ENCODE assay signal across 1 cellular context in the genomic region with DNA sequence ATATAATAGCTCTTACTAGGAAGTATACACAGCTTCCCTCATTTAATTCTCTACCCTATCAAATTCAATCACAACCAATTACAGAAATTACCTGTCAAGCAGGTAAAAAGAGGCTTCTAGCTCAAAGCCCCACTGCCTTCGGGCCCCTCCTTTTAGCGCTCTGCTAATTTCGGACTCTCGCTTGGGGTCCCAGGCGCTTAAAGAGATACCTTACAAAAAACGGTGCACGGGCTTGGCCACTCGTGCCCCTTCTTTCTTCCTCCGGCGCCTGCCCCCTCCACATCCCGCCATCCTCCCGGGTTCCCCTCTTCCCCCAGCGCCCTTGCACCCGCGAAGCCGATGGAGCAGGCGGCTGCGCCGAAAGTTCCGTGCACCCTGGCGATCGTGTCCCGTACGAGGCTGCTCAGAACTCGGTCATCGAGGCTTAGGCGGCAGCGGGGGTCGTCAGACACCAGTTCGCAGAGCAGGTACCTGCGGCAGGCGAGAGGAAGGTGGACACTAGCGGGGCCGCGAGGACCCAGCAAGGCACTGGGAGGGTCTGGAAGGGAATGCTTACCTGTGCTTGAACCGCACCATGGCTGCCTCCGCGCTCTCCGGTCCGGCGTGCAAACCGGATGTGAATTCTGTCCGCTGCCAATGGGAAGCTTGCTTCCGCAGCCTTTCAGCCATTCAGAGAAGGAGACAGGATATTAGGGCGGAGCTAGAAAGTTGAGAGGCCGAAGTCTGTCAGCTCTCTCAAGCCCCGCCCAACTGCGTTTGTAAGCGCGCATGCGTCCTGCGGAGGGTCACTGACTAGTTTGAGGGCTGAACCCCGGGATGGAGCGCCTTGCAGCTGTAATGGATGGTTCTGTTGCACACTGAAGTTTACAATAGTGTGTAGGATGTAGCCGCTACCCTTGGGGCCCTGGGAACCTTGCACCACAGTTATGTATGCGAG.
TF ChIP-seq lines count a peak whose summit lies in the region.

A gene with protein sequence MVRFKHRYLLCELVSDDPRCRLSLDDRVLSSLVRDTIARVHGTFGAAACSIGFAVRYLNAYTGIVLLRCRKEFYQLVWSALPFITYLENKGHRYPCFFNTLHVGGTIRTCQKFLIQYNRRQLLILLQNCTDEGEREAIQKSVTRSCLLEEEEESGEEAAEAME (minus strand): TSS at position 616 of the 937 bp plus-strand sequence. CDS start 40 bp downstream, at position 576.

TF ChIP-seq in K562, 482 proteins besides CTCF, POLR2A, EP300 and RAD21 (continued from another document and continues in another):
- peak; percentile 87 for TF ChIP-seq RBM22 (IDR thresholded peaks at IDR 0.05; ENCODE audit: low read depth, low read length, poor library complexity, severe bottlenecking)
- TF ChIP-seq FOXP4 (CRISPR knock-in tag; IDR thresholded peaks at IDR 0.05; ENCODE audit: borderline replicate concordance) = no peak
- no peak; the same call in 1 of the 2 replicates for TF ChIP-seq ELF4 (CRISPR knock-in tag; IDR thresholded peaks at IDR 0.05)
- peak; percentile 52 for TF ChIP-seq HNRNPLL (IDR thresholded peaks at IDR 0.05; ENCODE audit: low read depth, low read length, poor library complexity, severe bottlenecking)
- TF ChIP-seq, protein P1, sequence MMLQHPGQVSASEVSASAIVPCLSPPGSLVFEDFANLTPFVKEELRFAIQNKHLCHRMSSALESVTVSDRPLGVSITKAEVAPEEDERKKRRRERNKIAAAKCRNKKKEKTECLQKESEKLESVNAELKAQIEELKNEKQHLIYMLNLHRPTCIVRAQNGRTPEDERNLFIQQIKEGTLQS (IDR thresholded peaks at IDR 0.05) = no peak
- TF ChIP-seq, protein P1 (CRISPR knock-in tag; conservative IDR thresholded peaks at IDR 0.05) = no peak
- TF ChIP-seq POLR2H (tag; IDR thresholded peaks at IDR 0.05; ENCODE audit: low read depth) = no peak; the same call in 1 of the 2 replicates
- no peak for TF ChIP-seq SNAPC5 (CRISPR knock-in tag; IDR thresholded peaks at IDR 0.05)
- TF ChIP-seq ELF1 (tag; IDR thresholded peaks at IDR 0.05) = peak; percentile 78
- 0 out of 2 replicates have a peak, but pooled peaks have one; percentile 64 for TF ChIP-seq RB1 (IDR thresholded peaks at IDR 0.05; ENCODE audit: low read depth)
- TF ChIP-seq, protein P2, sequence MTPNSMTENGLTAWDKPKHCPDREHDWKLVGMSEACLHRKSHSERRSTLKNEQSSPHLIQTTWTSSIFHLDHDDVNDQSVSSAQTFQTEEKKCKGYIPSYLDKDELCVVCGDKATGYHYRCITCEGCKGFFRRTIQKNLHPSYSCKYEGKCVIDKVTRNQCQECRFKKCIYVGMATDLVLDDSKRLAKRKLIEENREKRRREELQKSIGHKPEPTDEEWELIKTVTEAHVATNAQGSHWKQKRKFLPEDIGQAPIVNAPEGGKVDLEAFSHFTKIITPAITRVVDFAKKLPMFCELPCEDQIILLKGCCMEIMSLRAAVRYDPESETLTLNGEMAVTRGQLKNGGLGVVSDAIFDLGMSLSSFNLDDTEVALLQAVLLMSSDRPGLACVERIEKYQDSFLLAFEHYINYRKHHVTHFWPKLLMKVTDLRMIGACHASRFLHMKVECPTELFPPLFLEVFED (CRISPR knock-in tag; conservative IDR thresholded peaks at IDR 0.05) = no peak
- TF ChIP-seq POLR2AphosphoS2 (IDR thresholded peaks at IDR 0.05; ENCODE audit: low read length) = peak; percentile 82
- TF ChIP-seq, protein P3, sequence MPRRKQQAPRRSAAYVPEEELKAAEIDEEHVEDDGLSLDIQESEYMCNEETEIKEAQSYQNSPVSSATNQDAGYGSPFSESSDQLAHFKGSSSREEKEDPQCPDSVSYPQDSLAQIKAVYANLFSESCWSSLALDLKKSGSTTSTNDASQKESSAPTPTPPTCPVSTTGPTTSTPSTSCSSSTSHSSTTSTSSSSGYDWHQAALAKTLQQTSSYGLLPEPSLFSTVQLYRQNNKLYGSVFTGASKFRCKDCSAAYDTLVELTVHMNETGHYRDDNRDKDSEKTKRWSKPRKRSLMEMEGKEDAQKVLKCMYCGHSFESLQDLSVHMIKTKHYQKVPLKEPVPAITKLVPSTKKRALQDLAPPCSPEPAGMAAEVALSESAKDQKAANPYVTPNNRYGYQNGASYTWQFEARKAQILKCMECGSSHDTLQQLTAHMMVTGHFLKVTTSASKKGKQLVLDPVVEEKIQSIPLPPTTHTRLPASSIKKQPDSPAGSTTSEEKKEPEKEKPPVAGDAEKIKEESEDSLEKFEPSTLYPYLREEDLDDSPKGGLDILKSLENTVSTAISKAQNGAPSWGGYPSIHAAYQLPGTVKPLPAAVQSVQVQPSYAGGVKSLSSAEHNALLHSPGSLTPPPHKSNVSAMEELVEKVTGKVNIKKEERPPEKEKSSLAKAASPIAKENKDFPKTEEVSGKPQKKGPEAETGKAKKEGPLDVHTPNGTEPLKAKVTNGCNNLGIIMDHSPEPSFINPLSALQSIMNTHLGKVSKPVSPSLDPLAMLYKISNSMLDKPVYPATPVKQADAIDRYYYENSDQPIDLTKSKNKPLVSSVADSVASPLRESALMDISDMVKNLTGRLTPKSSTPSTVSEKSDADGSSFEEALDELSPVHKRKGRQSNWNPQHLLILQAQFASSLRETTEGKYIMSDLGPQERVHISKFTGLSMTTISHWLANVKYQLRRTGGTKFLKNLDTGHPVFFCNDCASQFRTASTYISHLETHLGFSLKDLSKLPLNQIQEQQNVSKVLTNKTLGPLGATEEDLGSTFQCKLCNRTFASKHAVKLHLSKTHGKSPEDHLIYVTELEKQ (CRISPR knock-in tag; IDR thresholded peaks at IDR 0.05) = no peak
- TF ChIP-seq SRF (CRISPR knock-in tag; IDR thresholded peaks at IDR 0.05) = peak in 1 of 2 experiments; percentile 20; a peak in 1 of 4 replicates
- TF ChIP-seq POLR2B (IDR thresholded peaks at IDR 0.05; ENCODE audit: low read depth, partially characterized antibody) = peak; percentile 79
- no peak for TF ChIP-seq GABPB2 (CRISPR knock-in tag; conservative IDR thresholded peaks at IDR 0.05)
- TF ChIP-seq KLF6 (CRISPR knock-in tag; IDR thresholded peaks at IDR 0.05; ENCODE audit: borderline replicate concordance) = no peak
- no peak for TF ChIP-seq ZNF282 (CRISPR knock-in tag; IDR thresholded peaks at IDR 0.05)
- TF ChIP-seq SMARCA4 (IDR thresholded peaks at IDR 0.05) = no peak
- no peak for TF ChIP-seq ZZZ3 (IDR thresholded peaks at IDR 0.05)
- peak; percentile 92 for TF ChIP-seq NR2C1 (IDR thresholded peaks at IDR 0.05)
- peak; percentile 94 for TF ChIP-seq NR2C1 (tag; IDR thresholded peaks at IDR 0.05)
- no peak for TF ChIP-seq THRAP3 (IDR thresholded peaks at IDR 0.05; ENCODE audit: borderline replicate concordance)
- no peak for TF ChIP-seq NCOR1 (IDR thresholded peaks at IDR 0.05)
- TF ChIP-seq, protein P4, sequence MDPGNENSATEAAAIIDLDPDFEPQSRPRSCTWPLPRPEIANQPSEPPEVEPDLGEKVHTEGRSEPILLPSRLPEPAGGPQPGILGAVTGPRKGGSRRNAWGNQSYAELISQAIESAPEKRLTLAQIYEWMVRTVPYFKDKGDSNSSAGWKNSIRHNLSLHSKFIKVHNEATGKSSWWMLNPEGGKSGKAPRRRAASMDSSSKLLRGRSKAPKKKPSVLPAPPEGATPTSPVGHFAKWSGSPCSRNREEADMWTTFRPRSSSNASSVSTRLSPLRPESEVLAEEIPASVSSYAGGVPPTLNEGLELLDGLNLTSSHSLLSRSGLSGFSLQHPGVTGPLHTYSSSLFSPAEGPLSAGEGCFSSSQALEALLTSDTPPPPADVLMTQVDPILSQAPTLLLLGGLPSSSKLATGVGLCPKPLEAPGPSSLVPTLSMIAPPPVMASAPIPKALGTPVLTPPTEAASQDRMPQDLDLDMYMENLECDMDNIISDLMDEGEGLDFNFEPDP (CRISPR knock-in tag; IDR thresholded peaks at IDR 0.05) = no peak
- TF ChIP-seq, protein P5, sequence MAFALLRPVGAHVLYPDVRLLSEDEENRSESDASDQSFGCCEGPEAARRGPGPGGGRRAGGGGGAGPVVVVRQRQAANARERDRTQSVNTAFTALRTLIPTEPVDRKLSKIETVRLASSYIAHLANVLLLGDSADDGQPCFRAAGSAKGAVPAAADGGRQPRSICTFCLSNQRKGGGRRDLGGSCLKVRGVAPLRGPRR (CRISPR knock-in tag; IDR thresholded peaks at IDR 0.05) = no peak
- TF ChIP-seq TEAD1 (CRISPR knock-in tag; IDR thresholded peaks at IDR 0.05) = peak in 1 of 2 experiments; percentile 51; a peak in 1 of 4 replicates
- TF ChIP-seq DPF2 (IDR thresholded peaks at IDR 0.05) = no peak
- 0 out of 2 replicates have a peak, but pooled peaks have one; percentile 28 for TF ChIP-seq ZBED1 (IDR thresholded peaks at IDR 0.05)
- TF ChIP-seq ZNF384 (IDR thresholded peaks at IDR 0.05; ENCODE audit: low read depth, low read length) = no peak
- TF ChIP-seq GABPA (tag; conservative IDR thresholded peaks at IDR 0.05; ENCODE audit: low read depth) = peak; percentile 92
- TF ChIP-seq TEAD2 (tag; IDR thresholded peaks at IDR 0.05) = no peak
- TF ChIP-seq SP1 (CRISPR knock-in tag; IDR thresholded peaks at IDR 0.05) = peak; percentile 65; the same call in 1 of the 2 replicates
- no peak for TF ChIP-seq ZNF609 (CRISPR knock-in tag; IDR thresholded peaks at IDR 0.05; ENCODE audit: borderline replicate concordance)
- no peak for TF ChIP-seq MTF1 (CRISPR knock-in tag; IDR thresholded peaks at IDR 0.05; ENCODE audit: borderline replicate concordance)
- no peak for TF ChIP-seq NR3C1 (CRISPR knock-in tag; IDR thresholded peaks at IDR 0.05)
- peak; percentile 78 for TF ChIP-seq TFAP4 (CRISPR knock-in tag; IDR thresholded peaks at IDR 0.05; ENCODE audit: borderline replicate concordance)
- peak; percentile 48 to 76; a peak in 2 of 4 replicates for TF ChIP-seq MNT (conservative IDR thresholded peaks at IDR 0.05)
- TF ChIP-seq SMARCC2 (IDR thresholded peaks at IDR 0.05; ENCODE audit: low read depth) = no peak
- TF ChIP-seq ZNF717 (CRISPR knock-in tag; IDR thresholded peaks at IDR 0.05) = no peak
- peak; percentile 87; the same call in 1 of the 2 replicates for TF ChIP-seq MBD2 (IDR thresholded peaks at IDR 0.05; ENCODE audit: borderline replicate concordance, low read depth)
- no peak; the same call in 1 of the 2 replicates for TF ChIP-seq RNF2 (IDR thresholded peaks at IDR 0.05)
